Comparison of ENCODE assay signal across 1 cellular context in genomic region chr12:111753144-111753881, GRCh38.
TF ChIP-seq lines count a peak whose summit lies in the region.

No MANE protein-coding gene starts in this region.

TF ChIP-seq in HepG2, 621 proteins besides CTCF, POLR2A, EP300 and RAD21 (continued from another document and continues in another):
- TF ChIP-seq ZNF503 (CRISPR knock-in tag; IDR thresholded peaks at IDR 0.05): no peak
- TF ChIP-seq ZNF816 (CRISPR knock-in tag; IDR thresholded peaks at IDR 0.05; ENCODE audit: borderline replicate concordance): no peak
- TF ChIP-seq ARID4A (CRISPR knock-in tag; IDR thresholded peaks at IDR 0.05; ENCODE audit: borderline replicate concordance): no peak; the same call in 1 of the 2 replicates
- no peak for TF ChIP-seq ELK4 (CRISPR knock-in tag; IDR thresholded peaks at IDR 0.05; ENCODE audit: borderline replicate concordance)
- 0 out of 2 replicates have a peak, but pooled peaks have one; percentile 51 for TF ChIP-seq THRA (CRISPR knock-in tag; IDR thresholded peaks at IDR 0.05; ENCODE audit: borderline replicate concordance)
- no peak for TF ChIP-seq PCBP1 (IDR thresholded peaks at IDR 0.05; ENCODE audit: borderline replicate concordance, low read depth, low read length)
- TF ChIP-seq ZNF580 (CRISPR knock-in tag; IDR thresholded peaks at IDR 0.05; ENCODE audit: borderline replicate concordance, low read depth): peak; percentile 68
- no peak for TF ChIP-seq NFE2L1 (CRISPR knock-in tag; IDR thresholded peaks at IDR 0.05; ENCODE audit: borderline replicate concordance)
- TF ChIP-seq ZNF558 (CRISPR knock-in tag; IDR thresholded peaks at IDR 0.05; ENCODE audit: borderline replicate concordance): no peak
- TF ChIP-seq ASH2L (IDR thresholded peaks at IDR 0.05; ENCODE audit: insufficient read length, low read depth, low read length): no peak
- 0 out of 2 replicates have a peak, but pooled peaks have one; percentile 30 for TF ChIP-seq MXD4 (CRISPR knock-in tag; IDR thresholded peaks at IDR 0.05)
- no peak for TF ChIP-seq BCLAF1 (IDR thresholded peaks at IDR 0.05)
- no peak for TF ChIP-seq ISL2 (CRISPR knock-in tag; IDR thresholded peaks at IDR 0.05)
- TF ChIP-seq IRF2 (CRISPR knock-in tag; IDR thresholded peaks at IDR 0.05): peak; percentile 60
- TF ChIP-seq SIX1 (CRISPR knock-in tag; IDR thresholded peaks at IDR 0.05; ENCODE audit: borderline replicate concordance): no peak
- no peak for TF ChIP-seq AHR (CRISPR knock-in tag; IDR thresholded peaks at IDR 0.05)
- 0 out of 2 replicates have a peak, but pooled peaks have one; percentile 18 for TF ChIP-seq ZNF292 (CRISPR knock-in tag; IDR thresholded peaks at IDR 0.05; ENCODE audit: borderline replicate concordance, low read depth)
- TF ChIP-seq ZBTB46 (CRISPR knock-in tag; IDR thresholded peaks at IDR 0.05; ENCODE audit: borderline replicate concordance): no peak
- no peak for TF ChIP-seq BHLHE40 (IDR thresholded peaks at IDR 0.05; ENCODE audit: low read length)
- TF ChIP-seq FOSL2 (CRISPR knock-in tag; IDR thresholded peaks at IDR 0.05): peak; percentile 36; the same call in 1 of the 2 replicates
- peak; percentile 54; the same call in 1 of the 2 replicates for TF ChIP-seq TFDP2 (CRISPR knock-in tag; IDR thresholded peaks at IDR 0.05)
- TF ChIP-seq ZNF713 (CRISPR knock-in tag; IDR thresholded peaks at IDR 0.05): no peak
- TF ChIP-seq CREB1 (IDR thresholded peaks at IDR 0.05): no peak
- TF ChIP-seq CREB1 (CRISPR knock-in tag; IDR thresholded peaks at IDR 0.05): no peak
- TF ChIP-seq MXD3 (CRISPR knock-in tag; IDR thresholded peaks at IDR 0.05): no peak; the same call in 1 of the 2 replicates
- peak; percentile 47 for TF ChIP-seq PHF5A (CRISPR knock-in tag; IDR thresholded peaks at IDR 0.05; ENCODE audit: low read depth, unreplicated experiment)
- no peak for TF ChIP-seq CSRNP1 (CRISPR knock-in tag; IDR thresholded peaks at IDR 0.05)
- TF ChIP-seq ZNF256 (CRISPR knock-in tag; conservative IDR thresholded peaks at IDR 0.05): no peak
- no peak for TF ChIP-seq TAF1 (CRISPR knock-in tag; IDR thresholded peaks at IDR 0.05)
- TF ChIP-seq PRPF4 (IDR thresholded peaks at IDR 0.05; ENCODE audit: low read depth, low read length, poor library complexity, severe bottlenecking): no peak
- no peak for TF ChIP-seq FOXJ3 (CRISPR knock-in tag; IDR thresholded peaks at IDR 0.05; ENCODE audit: borderline replicate concordance)
- TF ChIP-seq FOSL1 (CRISPR knock-in tag; IDR thresholded peaks at IDR 0.05; ENCODE audit: borderline replicate concordance): no peak
- no peak for TF ChIP-seq ZNF431 (CRISPR knock-in tag; IDR thresholded peaks at IDR 0.05; ENCODE audit: borderline replicate concordance, low read depth)
- TF ChIP-seq HDAC2 (CRISPR knock-in tag; IDR thresholded peaks at IDR 0.05): no peak
- TF ChIP-seq TCF7L2 (IDR thresholded peaks at IDR 0.05; ENCODE audit: low read depth, low read length): no peak
- TF ChIP-seq ZBTB49 (CRISPR knock-in tag; IDR thresholded peaks at IDR 0.05; ENCODE audit: borderline replicate concordance): no peak
- no peak; the same call in 1 of the 2 replicates for TF ChIP-seq ZSCAN31 (CRISPR knock-in tag; IDR thresholded peaks at IDR 0.05; ENCODE audit: low read depth)
- TF ChIP-seq CEBPG (CRISPR knock-in tag; IDR thresholded peaks at IDR 0.05): 0 out of 2 replicates have a peak, but pooled peaks have one; percentile 20
- no peak for TF ChIP-seq ZNF605 (CRISPR knock-in tag; IDR thresholded peaks at IDR 0.05)
- no peak for TF ChIP-seq JARID2 (CRISPR knock-in tag; IDR thresholded peaks at IDR 0.05; ENCODE audit: insufficient replicate concordance)
- TF ChIP-seq ATF1 (CRISPR knock-in tag; IDR thresholded peaks at IDR 0.05): no peak
- 0 out of 2 replicates have a peak, but pooled peaks have one; percentile 40 for TF ChIP-seq ZNF230 (CRISPR knock-in tag; IDR thresholded peaks at IDR 0.05)
